Comparison of ENCODE assay signal across 8 cellular contexts in genomic region chr6:116278853-116279231, GRCh38. TPM values are rescaled to one million over a fixed set of nuclear protein-coding genes. Genes with fewer than 3 reads are reported as not detected.
DNase-seq lines count a peak whose midpoint lies in the region; ATAC-seq and TF ChIP-seq lines count a peak whose summit lies in the region.

No MANE protein-coding gene starts in this region.

- peaks cover 8% of the 10 kb centered on the region for H3F3A ChIP-seq in neural progenitor cell (ENCODE audit: low read depth)

- TF ChIP-seq POLR2A in esophagus muscularis mucosa (IDR thresholded peaks at IDR 0.05; ENCODE audit: low read depth): no peak

- H3K27ac ChIP-seq in esophagus muscularis mucosa (replicated peaks in 1 of 4): peak overlapping the region; percentile 95 to 99 (median 98)
- H3K27ac ChIP-seq in neural progenitor cell: peak overlapping the region; percentile 96

- peaks cover 37% of the 10 kb centered on the region for H3K36me3 Mint-ChIP-seq in T-helper 2 cell treated with Interferon-gamma antibody and Interleukin-4, amounts not matched to agents 5 μg/mL and 100 μg/mL, for 36 hours (ENCODE audit: low read depth)
- peaks cover 25% of the 10 kb centered on the region for H3K36me3 Mint-ChIP-seq in neural progenitor cell

- no peaks in the 10 kb centered on the region for H3K27me3 Mint-ChIP-seq in T-helper 2 cell treated with Interferon-gamma antibody and Interleukin-4, amounts not matched to agents 5 μg/mL and 100 μg/mL, for 36 hours (ENCODE audit: low read depth)
- H3K27me3 Mint-ChIP-seq in neural progenitor cell (ENCODE audit: insufficient read depth, low read depth): peaks cover 4% of the 10 kb centered on the region

- no peaks in the 10 kb centered on the region for H3K9me3 Mint-ChIP-seq in T-helper 2 cell treated with Interferon-gamma antibody and Interleukin-4, amounts not matched to agents 5 μg/mL and 100 μg/mL, for 36 hours
- H3K9me3 Mint-ChIP-seq in neural progenitor cell: no peaks in the 10 kb centered on the region

- H3K36me3 ChIP-seq in esophagus muscularis mucosa (peaks cover 0 to 17% (median 6%) of the 10 kb centered on the region in 4 donors), neural progenitor cell (no peaks in the 10 kb centered on the region)

- H4K20me1 ChIP-seq in neural progenitor cell (ENCODE audit: low read depth): peaks cover 42% of the 10 kb centered on the region

- peak; percentile 23 for DNase-seq in A172 (ENCODE audit: low spot score)
- no peak for DNase-seq in T-helper 2 cell treated with Interferon-gamma antibody and Interleukin-4, amounts not matched to agents 5 μg/mL and 100 μg/mL, for 36 hours (ENCODE audit: low spot score)
- no peak for DNase-seq in esophagus muscularis mucosa (ENCODE audit: extremely low spot score)
- DNase-seq in neural progenitor cell (ENCODE audit: low spot score): no peak
- DNase-seq in NCI-H510A treated with DMSO at 0.1 percent for 48 hours (lab: John Stamatoyannopoulos, UW): no peak

- H2AFZ ChIP-seq in neural progenitor cell (replicated peaks): no peak overlapping the region

- peak overlapping the region; percentile 96 for H3K9ac ChIP-seq in neural progenitor cell

- H3K4me3 Mint-ChIP-seq in T-helper 2 cell treated with Interferon-gamma antibody and Interleukin-4, amounts not matched to agents 5 μg/mL and 100 μg/mL, for 36 hours: peak overlapping the region; percentile 99
- peak overlapping the region; percentile 100 for H3K4me3 Mint-ChIP-seq in neural progenitor cell

- peaks cover 42 to 60% (median 56%) of the 10 kb centered on the region in 4 donors for H3K4me1 ChIP-seq in esophagus muscularis mucosa
- peaks cover 25% of the 10 kb centered on the region for H3K4me1 ChIP-seq in neural progenitor cell

- H3K4me3 ChIP-seq in esophagus muscularis mucosa (peak overlapping the region; percentile 78 to 95 (median 84)), neural progenitor cell (peak overlapping the region; percentile 94)

- no peak for TF ChIP-seq CTCF in esophagus muscularis mucosa (IDR thresholded peaks at IDR 0.05)
- no peak for TF ChIP-seq CTCF in neural progenitor cell (IDR thresholded peaks at IDR 0.05)

- peak overlapping the region; percentile 88 for H3K4me2 ChIP-seq in neural progenitor cell

- no peak for TF ChIP-seq EP300 in esophagus muscularis mucosa (IDR thresholded peaks at IDR 0.05)

- intact Hi-C loops in esophagus muscularis mucosa (cut with DNase I): no loop called here

- peaks cover 42% of the 10 kb centered on the region for H3K4me1 Mint-ChIP-seq in T-helper 2 cell treated with Interferon-gamma antibody and Interleukin-4, amounts not matched to agents 5 μg/mL and 100 μg/mL, for 36 hours (ENCODE audit: low read depth)
- H3K4me1 Mint-ChIP-seq in neural progenitor cell: peaks cover 47% of the 10 kb centered on the region

- ATAC-seq in GM21786 (IDR thresholded peaks at IDR 0.05; ENCODE audit: unreplicated experiment) (peak; percentile 1), GM21360 (IDR thresholded peaks at IDR 0.05; ENCODE audit: unreplicated experiment) (no peak), HG03442 (IDR thresholded peaks at IDR 0.05; ENCODE audit: unreplicated experiment) (no peak)

- no peaks in the 10 kb centered on the region for H3K9me3 ChIP-seq in esophagus muscularis mucosa
- H3K9me3 ChIP-seq in neural progenitor cell (ENCODE audit: low read depth): no peaks in the 10 kb centered on the region

- peaks cover 62% of the 10 kb centered on the region for H3K79me2 ChIP-seq in neural progenitor cell (ENCODE audit: low read depth)

- 0% methylated on average over 9 of the region's 12 CpGs for WGBS in esophagus muscularis mucosa

- H3K27ac Mint-ChIP-seq in T-helper 2 cell treated with Interferon-gamma antibody and Interleukin-4, amounts not matched to agents 5 μg/mL and 100 μg/mL, for 36 hours: peak overlapping the region; percentile 99
- H3K27ac Mint-ChIP-seq in neural progenitor cell: peak overlapping the region; percentile 100

- H3K27me3 ChIP-seq in esophagus muscularis mucosa (no peaks in the 10 kb centered on the region), neural progenitor cell (no peaks in the 10 kb centered on the region)

RNA-seq across cellular contexts. Expression of gene TSPYL1, which starts 0.9 kb away (rescaled TPM):
- 71.0 and 80.4 TPM in 2 replicates for total RNA-seq in A172 (2014; rRNA removed; shearing (Covaris generic))
- 100 to 1,000 TPM in 1 of 4 donors, 10 to 100 TPM in 3; 67.7 to 113 (median 92.5) TPM for total RNA-seq in esophagus muscularis mucosa
- total RNA-seq in neural progenitor cell (ENCODE audit: low replicate concordance): 63.0 and 64.9 TPM in 2 replicates

RNA-seq across cellular contexts. Expression of gene TSPYL4, which starts 25.0 kb away (rescaled TPM):
- 22.0 and 23.0 TPM in 2 replicates for total RNA-seq in A172 (2014; rRNA removed; shearing (Covaris generic))
- 10 to 100 TPM; 14.4 to 22.8 (median 18.4) TPM for total RNA-seq in esophagus muscularis mucosa
- 32.2 and 34.2 TPM in 2 replicates for total RNA-seq in neural progenitor cell (ENCODE audit: low replicate concordance)
